In the genomic region with DNA sequence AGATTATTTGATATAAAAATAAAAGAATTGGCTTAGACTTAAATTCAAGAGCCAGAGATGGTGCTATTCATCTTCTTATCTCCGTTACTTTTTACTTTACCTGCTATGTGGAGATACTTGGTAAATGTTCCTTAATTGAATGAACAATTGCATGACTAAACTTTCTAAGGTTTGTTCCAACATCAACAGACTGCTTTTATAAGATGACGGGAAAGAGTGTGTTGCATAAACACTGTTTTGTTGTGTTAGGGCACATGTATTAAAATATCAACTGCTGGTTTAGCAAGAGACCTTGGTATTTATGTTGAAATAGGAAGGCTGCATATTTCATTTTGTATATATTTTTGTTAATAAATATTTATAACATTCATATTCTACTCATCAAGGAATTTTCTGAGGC, we compare ENCODE assay signal across 14 cellular contexts. TPM values are rescaled to one million over a fixed set of nuclear protein-coding genes. Genes with fewer than 3 reads are reported as not detected.
DNase-seq lines count a peak whose midpoint lies in the region; ATAC-seq and TF ChIP-seq lines count a peak whose summit lies in the region.
"Had no signal": no experiment of that assay in that cellular context is flagged by ENCODE, and none has a peak within 500 bp of the region (broad histone marks: within the 10 kb centered on the region; RNA-seq: fewer than 3 reads in every experiment).

No MANE protein-coding gene starts in this region.

- peak overlapping the region; percentile 44 for H3K27ac ChIP-seq in psoas muscle
- H3K27ac ChIP-seq: body of pancreas, C4-2B had no signal

- DNase-seq in AG09319 (ENCODE audit: extremely low read depth, low read depth) (peak; percentile 64), adipocyte (ENCODE audit: low read depth) (peak; percentile 91), fibroblast of the aortic adventitia (ENCODE audit: low read depth) (peak; percentile 93), psoas muscle (no peak), NOMO-1 treated with DMSO at 0.1 percent for 48 hours (lab: John Stamatoyannopoulos, UW; ENCODE audit: unreplicated experiment) (no peak), NCI-H1694 (lab: John Stamatoyannopoulos, UW) (no peak), cortex of kidney (lab: John Stamatoyannopoulos, UW) (no peak), NCI-H1930 (lab: John Stamatoyannopoulos, UW) (no peak)
- DNase-seq: activated T-cell treated with anti-CD3 and anti-CD28 coated beads, Interleukin-2, amount 50 U/mL, for 4 hours; body of pancreas; NCI-H1105; NCI-H524 treated with DMSO at 0.1 percent for 48 hours; SIG-M5 had no signal

- ATAC-seq in psoas muscle = peak in 3 of 4 donors; percentile 55 to 78 (median 73)
- ATAC-seq: activated T-cell treated with anti-CD3 and anti-CD28 coated beads, Interleukin-2, amount 50 U/mL, for 4 hours; body of pancreas had no signal

- peak overlapping the region; percentile 73 for H3K4me3 ChIP-seq in adipocyte (ENCODE audit: low read length)
- no peak overlapping the region for H3K4me3 ChIP-seq in fibroblast of the aortic adventitia (ENCODE audit: low read depth, low read length)
- H3K4me3 ChIP-seq in psoas muscle = no peak overlapping the region
- H3K4me3 ChIP-seq: body of pancreas had no signal

- H3K27me3 ChIP-seq in adipocyte (replicated peaks; ENCODE audit: control insufficient read depth, insufficient read depth, low read length) (no peaks in the 10 kb centered on the region), psoas muscle (ENCODE audit: insufficient read depth in 3 of 3, low read length in 2 of 3) (no peaks in the 10 kb centered on the region)
- H3K27me3 ChIP-seq: body of pancreas had no signal

- H3K4me1 ChIP-seq in adipocyte (ENCODE audit: control insufficient read depth, insufficient read depth, low read length) = peaks cover 38% of the 10 kb centered on the region
- peaks cover 16% of the 10 kb centered on the region for H3K4me1 ChIP-seq in psoas muscle

- intact Hi-C loops in psoas muscle (cut with DNase I) = no loop called here

- 50 to 73% (median 56%) methylated on average over 2 of the region's 2 CpGs for WGBS in psoas muscle, 3 donors

- H3K9me3 ChIP-seq in adipocyte (ENCODE audit: control insufficient read depth, low read length) = no peaks in the 10 kb centered on the region
- no peaks in the 10 kb centered on the region for H3K9me3 ChIP-seq in psoas muscle
- H3K9me3 ChIP-seq: body of pancreas had no signal

- no peak for TF ChIP-seq CTCF in AG09319 (IDR thresholded peaks at IDR 0.05; ENCODE audit: low read depth, low read length)
- no peak for TF ChIP-seq CTCF in fibroblast of the aortic adventitia (IDR thresholded peaks at IDR 0.05; ENCODE audit: insufficient read depth, low read length)
- no peak for TF ChIP-seq CTCF in psoas muscle (IDR thresholded peaks at IDR 0.05)

- H3K36me3 ChIP-seq in adipocyte (ENCODE audit: control insufficient read depth, insufficient read depth, low read length, severe bottlenecking) (no peaks in the 10 kb centered on the region), psoas muscle (ENCODE audit: insufficient read depth in 1 of 2, low read depth in 1 of 2) (no peaks in the 10 kb centered on the region)

- H3K9ac ChIP-seq in adipocyte (ENCODE audit: low read length) = peak overlapping the region; percentile 81

RNA-seq across cellular contexts. Expression of a gene that starts 10.5 kb away (rescaled TPM):
- total RNA-seq in fibroblast of the aortic adventitia (ENCODE audit: low replicate concordance) (121 and 127 TPM in 2 replicates), psoas muscle (100 to 1,000 TPM in 1 of 4 donors, 10 to 100 TPM in 3; 42.4 to 127 (median 66.0) TPM)
- 10 to 100 TPM; 44.4 to 56.6 (median 51.5) TPM for polyA plus RNA-seq in psoas muscle

Comparison
In these comparisons a context has a peak if more than half of its experiments do, and no peak if none do; other contexts are left out.
1. DNase-seq: peak in AG09319 (single experiment), adipocyte (single experiment) and fibroblast of the aortic adventitia (single experiment); none in psoas muscle (0 of 2), NOMO-1 treated with DMSO at 0.1 percent for 48 hours (single experiment), NCI-H1694 (single experiment), cortex of kidney (single experiment) and NCI-H1930 (0 of 2).